ENCODE assay signal across 30 cellular contexts in genomic region chr17:55654821-55655220, GRCh38.
"Had no signal": no experiment of that assay in that cellular context is flagged by ENCODE, and none has a peak within 500 bp of the region (broad histone marks: within the 10 kb centered on the region; RNA-seq: fewer than 3 reads in every experiment).

No MANE protein-coding gene starts in this region.

- H3K4me3 ChIP-seq: body of pancreas, gastroesophageal sphincter had no signal

- H3K4me1 ChIP-seq: body of pancreas had no signal

- H3K27me3 ChIP-seq: body of pancreas, gastroesophageal sphincter had no signal

- H3K9me3 ChIP-seq: body of pancreas, gastroesophageal sphincter had no signal

- H3K4me3 Mint-ChIP-seq: activated CD4-positive, alpha-beta memory T cell treated with anti-CD3 and anti-CD28 coated beads for 36 hours; activated CD4-positive, alpha-beta T cell treated with anti-CD3 and anti-CD28 coated beads for 36 hours; activated CD4-positive, alpha-beta T cell treated with anti-CD3 and anti-CD28 coated beads, Interleukin-2, amount 10 ng/mL, durations not matched to agents 24 days and 14 days; activated CD8-positive, alpha-beta memory T cell treated with anti-CD3 and anti-CD28 coated beads, Interleukin-2, amount 10 ng/mL, durations not matched to agents 7 days and 5 days; activated CD8-positive, alpha-beta T cell treated with anti-CD3 and anti-CD28 coated beads, Interleukin-2, amount 10 ng/mL, durations not matched to agents 7 days and 5 days; activated naive CD4-positive, alpha-beta T cell treated with anti-CD3 and anti-CD28 coated beads, Interleukin-2, amount 10 ng/mL, durations not matched to agents 7 days and 5 days; activated naive CD8-positive, alpha-beta T cell treated with anti-CD3 and anti-CD28 coated beads, Interleukin-2, amount 10 ng/mL, durations not matched to agents 7 days and 5 days; activated T-cell treated with anti-CD3 and anti-CD28 coated beads, Interleukin-2, amount 50 U/mL, for 24 hours; activated T-cell treated with anti-CD3 and anti-CD28 coated beads, Interleukin-2, amount 50 U/mL, for 72 hours; T-helper 17 cell; T-helper 2 cell treated with Interferon-gamma antibody and Interleukin-4, amounts not matched to agents 5 μg/mL and 100 μg/mL, for 36 hours had no signal

- H3K9me3 Mint-ChIP-seq: activated CD4-positive, alpha-beta memory T cell treated with anti-CD3 and anti-CD28 coated beads for 36 hours; activated CD4-positive, alpha-beta T cell treated with anti-CD3 and anti-CD28 coated beads, Interleukin-2, amount 10 ng/mL, durations not matched to agents 24 days and 14 days; activated naive CD4-positive, alpha-beta T cell treated with anti-CD3 and anti-CD28 coated beads, Interleukin-2, amount 10 ng/mL, durations not matched to agents 7 days and 5 days; activated naive CD4-positive, alpha-beta T cell treated with anti-CD3 and anti-CD28 coated beads, Interleukin-2, amount 50 U/mL, for 72 hours; activated naive CD8-positive, alpha-beta T cell treated with anti-CD3 and anti-CD28 coated beads, Interleukin-2, amount 10 ng/mL, durations not matched to agents 7 days and 5 days; activated T-cell treated with anti-CD3 and anti-CD28 coated beads, Interleukin-2, amount 50 U/mL, for 24 hours; activated T-cell treated with anti-CD3 and anti-CD28 coated beads, Interleukin-2, amount 50 U/mL, for 72 hours; T-helper 2 cell treated with Interferon-gamma antibody and Interleukin-4, amounts not matched to agents 5 μg/mL and 100 μg/mL, for 36 hours had no signal

- H3K36me3 Mint-ChIP-seq: activated CD4-positive, alpha-beta memory T cell treated with anti-CD3 and anti-CD28 coated beads for 36 hours; activated CD8-positive, alpha-beta memory T cell treated with anti-CD3 and anti-CD28 coated beads, Interleukin-2, amount 10 ng/mL, durations not matched to agents 7 days and 5 days; activated naive CD4-positive, alpha-beta T cell treated with anti-CD3 and anti-CD28 coated beads, Interleukin-2, amount 10 ng/mL, durations not matched to agents 7 days and 5 days; activated naive CD4-positive, alpha-beta T cell treated with anti-CD3 and anti-CD28 coated beads, Interleukin-2, amount 50 U/mL, for 72 hours; activated naive CD8-positive, alpha-beta T cell treated with anti-CD3 and anti-CD28 coated beads, Interleukin-2, amount 10 ng/mL, durations not matched to agents 7 days and 5 days had no signal

- H3K4me1 Mint-ChIP-seq: activated CD4-positive, alpha-beta T cell treated with anti-CD3 and anti-CD28 coated beads for 36 hours; activated CD4-positive, alpha-beta T cell treated with anti-CD3 and anti-CD28 coated beads, Interleukin-2, amount 10 ng/mL, durations not matched to agents 24 days and 14 days; activated CD8-positive, alpha-beta memory T cell treated with anti-CD3 and anti-CD28 coated beads, Interleukin-2, amount 10 ng/mL, durations not matched to agents 7 days and 5 days; activated naive CD4-positive, alpha-beta T cell treated with anti-CD3 and anti-CD28 coated beads, Interleukin-2, amount 10 ng/mL, durations not matched to agents 7 days and 5 days; activated naive CD8-positive, alpha-beta T cell treated with anti-CD3 and anti-CD28 coated beads, Interleukin-2, amount 10 ng/mL, durations not matched to agents 7 days and 5 days had no signal

- FAIRE-seq: colon, endometrium had no signal

- DNase-seq: activated CD4-positive, alpha-beta memory T cell treated with anti-CD3 and anti-CD28 coated beads for 36 hours; activated CD4-positive, alpha-beta T cell treated with anti-CD3 and anti-CD28 coated beads for 36 hours; activated CD4-positive, alpha-beta T cell treated with anti-CD3 and anti-CD28 coated beads, Interleukin-2, amount 10 ng/mL, durations not matched to agents 24 days and 14 days; activated CD4-positive, CD25-positive, alpha-beta regulatory T cell; activated CD4-positive, CD25-positive, alpha-beta regulatory T cell treated with anti-CD3 and anti-CD28 coated beads, Interleukin-2, amount 50 U/mL, for 72 hours; activated CD8-positive, alpha-beta memory T cell treated with anti-CD3 and anti-CD28 coated beads, Interleukin-2, amount 10 ng/mL, durations not matched to agents 7 days and 5 days; activated CD8-positive, alpha-beta memory T cell treated with anti-CD3 and anti-CD28 coated beads, Interleukin-2, amount 50 U/mL, for 48 hours; activated CD8-positive, alpha-beta T cell treated with anti-CD3 and anti-CD28 coated beads, Interleukin-2, amount 10 ng/mL, durations not matched to agents 7 days and 5 days; activated gamma-delta T cell; activated naive CD4-positive, alpha-beta T cell; activated naive CD4-positive, alpha-beta T cell treated with anti-CD3 and anti-CD28 coated beads, Interleukin-2, amount 10 ng/mL, durations not matched to agents 7 days and 5 days; activated naive CD8-positive, alpha-beta T cell treated with anti-CD3 and anti-CD28 coated beads, Interleukin-2, amount 10 ng/mL, durations not matched to agents 7 days and 5 days; activated T-cell treated with anti-CD3 and anti-CD28 coated beads for 4 hours; activated T-cell treated with anti-CD3 and anti-CD28 coated beads, Interleukin-2, amount 50 U/mL, for 24 hours; activated T-cell treated with anti-CD3 and anti-CD28 coated beads, Interleukin-2, amount 50 U/mL, for 72 hours; amniotic stem cell; anterior cingulate cortex; body of pancreas; caudate nucleus; effector CD8-positive, alpha-beta T cell; foreskin melanocyte; T-helper 1 cell; T-helper 17 cell; T1000 had no signal

- H3K27me3 Mint-ChIP-seq: activated naive CD4-positive, alpha-beta T cell treated with anti-CD3 and anti-CD28 coated beads, Interleukin-2, amount 10 ng/mL, durations not matched to agents 7 days and 5 days had no signal

- H3K36me3 ChIP-seq: gastroesophageal sphincter had no signal

- H3K27ac Mint-ChIP-seq: activated CD4-positive, alpha-beta memory T cell treated with anti-CD3 and anti-CD28 coated beads for 36 hours; activated CD4-positive, alpha-beta T cell treated with anti-CD3 and anti-CD28 coated beads for 36 hours; activated CD4-positive, alpha-beta T cell treated with anti-CD3 and anti-CD28 coated beads, Interleukin-2, amount 10 ng/mL, durations not matched to agents 24 days and 14 days; activated CD8-positive, alpha-beta memory T cell treated with anti-CD3 and anti-CD28 coated beads, Interleukin-2, amount 10 ng/mL, durations not matched to agents 7 days and 5 days; activated CD8-positive, alpha-beta T cell treated with anti-CD3 and anti-CD28 coated beads, Interleukin-2, amount 10 ng/mL, durations not matched to agents 7 days and 5 days; activated naive CD4-positive, alpha-beta T cell treated with anti-CD3 and anti-CD28 coated beads, Interleukin-2, amount 10 ng/mL, durations not matched to agents 7 days and 5 days; activated naive CD4-positive, alpha-beta T cell treated with anti-CD3 and anti-CD28 coated beads, Interleukin-2, amount 50 U/mL, for 72 hours; activated naive CD8-positive, alpha-beta T cell treated with anti-CD3 and anti-CD28 coated beads, Interleukin-2, amount 10 ng/mL, durations not matched to agents 7 days and 5 days; activated T-cell treated with anti-CD3 and anti-CD28 coated beads, Interleukin-2, amount 50 U/mL, for 24 hours; activated T-cell treated with anti-CD3 and anti-CD28 coated beads, Interleukin-2, amount 50 U/mL, for 72 hours; T-helper 17 cell; T-helper 2 cell treated with Interferon-gamma antibody and Interleukin-4, amounts not matched to agents 5 μg/mL and 100 μg/mL, for 36 hours had no signal

- H3K27ac ChIP-seq: body of pancreas, gastroesophageal sphincter had no signal

- ATAC-seq: activated CD4-positive, alpha-beta T cell treated with anti-CD3 and anti-CD28 coated beads for 36 hours; activated CD8-positive, alpha-beta memory T cell treated with anti-CD3 and anti-CD28 coated beads, Interleukin-2, amount 10 ng/mL, durations not matched to agents 7 days and 5 days; activated CD8-positive, alpha-beta T cell treated with anti-CD3 and anti-CD28 coated beads, Interleukin-2, amount 10 ng/mL, durations not matched to agents 7 days and 5 days; activated naive CD4-positive, alpha-beta T cell treated with anti-CD3 and anti-CD28 coated beads, Interleukin-2, amount 50 U/mL, for 72 hours; activated T-cell treated with anti-CD3 and anti-CD28 coated beads, Interleukin-2, amount 50 U/mL, for 72 hours; body of pancreas; esophagus mucosa; gastroesophageal sphincter; T-helper 17 cell had no signal
